In the genomic region with DNA sequence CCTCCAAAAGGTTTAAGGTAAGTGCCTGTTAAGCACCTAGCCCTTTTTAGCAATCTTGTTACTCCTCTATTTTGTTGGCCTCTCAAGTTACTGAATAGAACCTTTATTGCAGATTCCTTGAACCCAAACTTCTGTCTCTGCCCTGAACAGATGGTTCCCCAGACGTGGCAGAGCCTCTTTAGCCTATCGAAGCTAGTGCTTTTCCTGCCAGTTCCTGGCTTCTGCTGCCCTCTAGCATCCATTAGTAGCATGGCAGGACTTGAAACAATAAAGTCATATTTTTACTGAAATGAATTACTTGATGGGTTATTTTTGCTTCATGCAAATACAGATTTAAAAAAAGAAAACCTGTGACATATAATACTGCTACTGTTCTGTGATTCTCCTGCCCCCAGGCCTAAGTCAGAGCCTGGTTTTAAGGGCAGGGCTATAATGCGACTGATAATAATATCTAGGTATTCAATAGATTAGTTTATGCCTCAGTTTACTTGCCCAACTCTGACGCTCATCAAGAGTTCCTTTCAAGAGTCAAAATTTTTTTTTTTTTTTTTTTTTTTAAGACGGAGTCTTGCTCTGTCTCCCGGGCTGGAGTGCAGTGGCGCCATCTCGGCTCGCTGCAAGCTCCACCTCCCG, we compare ENCODE assay signal across 8 cellular contexts.
DNase-seq lines count a peak whose midpoint lies in the region; ATAC-seq, FAIRE-seq and TF ChIP-seq lines count a peak whose summit lies in the region.

No MANE protein-coding gene starts in this region.

- no peak overlapping the region for H3K9ac ChIP-seq in kidney (ENCODE audit: low read length in 2 of 2)

- ATAC-seq in GM18511 (IDR thresholded peaks at IDR 0.05; ENCODE audit: unreplicated experiment) (peak; percentile 98), HG02885 (IDR thresholded peaks at IDR 0.05; ENCODE audit: poor library complexity, unreplicated experiment) (peak; percentile 98)

- peak; percentile 78 for DNase-seq in AG20443 (ENCODE audit: low spot score)
- DNase-seq in NCI-H128 (lab: John Stamatoyannopoulos, UW; ENCODE audit: unreplicated experiment): peak; percentile 22
- DNase-seq in SW 1271 (lab: John Stamatoyannopoulos, UW): peak; percentile 40 to 77
- no peak for DNase-seq in breast epithelium (ENCODE audit: low spot score in 2 of 2)
- DNase-seq in kidney: no peak
- DNase-seq in stimulated activated CD4-positive, alpha-beta T cell treated with anti-CD3 and anti-CD28 coated beads, Interleukin-4, amount 100 ng/mL, for 24 hours: peak; percentile 43

- no peak for TF ChIP-seq POLR2A in breast epithelium (IDR thresholded peaks at IDR 0.05)

- H3K9me3 ChIP-seq in breast epithelium (no peaks in the 10 kb centered on the region), kidney (ENCODE audit: control insufficient read depth in 1 of 2, low read length in 2 of 2) (no peaks in the 10 kb centered on the region)

- H3K4me3 ChIP-seq in breast epithelium (no peak overlapping the region), kidney (ENCODE audit: low read length in 2 of 2) (no peak overlapping the region)

- no peaks in the 10 kb centered on the region for H3K27me3 ChIP-seq in breast epithelium

- H3K36me3 ChIP-seq in breast epithelium (no peaks in the 10 kb centered on the region), kidney (ENCODE audit: control insufficient read depth in 1 of 2, insufficient read depth in 2 of 2, low read length in 2 of 2) (no peaks in the 10 kb centered on the region)

- H3K4me1 ChIP-seq in breast epithelium (no peaks in the 10 kb centered on the region), kidney (ENCODE audit: control insufficient read depth in 1 of 2, insufficient read depth in 1 of 2, low read depth in 1 of 2, low read length in 2 of 2) (no peaks in the 10 kb centered on the region)

- intact Hi-C loops in breast epithelium (cut with DNase I; ENCODE audit: low total_unique reads): no loop called here
- intact Hi-C loops in kidney (cut with DNase I): no loop called here

- TF ChIP-seq CTCF in breast epithelium (IDR thresholded peaks at IDR 0.05) (peak in 2 of 3 donors; percentile 37 to 39), kidney (IDR thresholded peaks at IDR 0.05; ENCODE audit: borderline replicate concordance, extremely low read depth, insufficient read depth) (peak; percentile 56)

- FAIRE-seq in kidney (lab: Jason Lieb, UNC): no peak

- H3K27ac ChIP-seq in breast epithelium: no peak overlapping the region
- no peak overlapping the region for H3K27ac ChIP-seq in kidney (ENCODE audit: low read depth in 2 of 2, low read length in 2 of 2)

Comparison
In these comparisons a context has a peak if more than half of its experiments do, and no peak if none do; other contexts are left out.
1. DNase-seq: peak in AG20443 (single experiment), NCI-H128 (single experiment), SW 1271 (2 of 2) and stimulated activated CD4-positive, alpha-beta T cell treated with anti-CD3 and anti-CD28 coated beads, Interleukin-4, amount 100 ng/mL, for 24 hours (single experiment); none in breast epithelium (0 of 2) and kidney (single experiment).